In the genomic region with DNA sequence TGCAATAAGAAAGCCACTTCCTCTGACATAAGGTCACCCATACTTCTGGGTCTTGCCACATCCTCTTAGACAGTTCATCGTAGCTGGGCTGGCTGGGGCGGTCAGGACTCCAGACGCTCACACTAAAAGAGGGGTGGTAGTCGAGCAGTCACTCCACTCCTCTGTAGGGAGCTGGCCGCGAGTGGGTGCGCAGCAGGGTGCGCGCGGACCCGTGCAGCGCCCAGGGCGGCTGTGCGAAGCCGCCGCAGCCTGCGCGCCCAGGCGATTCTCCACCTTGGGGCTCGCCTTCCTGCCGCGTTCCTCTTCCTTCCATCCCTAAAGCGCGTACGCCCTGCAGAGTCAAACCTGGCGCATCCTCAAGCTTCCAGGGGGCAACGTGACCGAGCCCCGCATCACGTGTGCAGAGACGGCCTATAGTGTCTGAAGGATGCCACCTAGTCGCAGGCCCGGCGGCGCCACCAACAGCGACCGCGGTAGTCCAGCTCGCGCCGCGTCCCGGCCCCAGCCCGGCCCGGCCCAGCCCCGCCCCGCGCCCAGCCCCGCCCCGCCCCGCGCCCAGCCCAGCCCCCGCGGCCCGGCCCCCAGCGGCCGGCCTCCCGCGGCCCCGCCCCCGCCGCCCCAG, we compare ENCODE assay signal across 8 cellular contexts. TPM values are rescaled to one million over a fixed set of nuclear protein-coding genes. Genes with fewer than 3 reads are reported as not detected.
DNase-seq lines count a peak whose midpoint lies in the region; ATAC-seq and TF ChIP-seq lines count a peak whose summit lies in the region.

No MANE protein-coding gene starts in this region.

- no peaks in the 10 kb centered on the region for H3K9me3 ChIP-seq in SU-DHL-6 (ENCODE audit: insufficient read depth, low read length)

- intact Hi-C loops in left cardiac atrium (cut with DNase I): loop anchor here in 1 of 2 donors (5.0 kb wide), 3 partner anchors 44 to 346 kb away; partner anchors contain the start of genes CENPL, DARS2 and KLHL20
- intact Hi-C loops in posterior vena cava (cut with DNase I): loop anchor here in 1 of 2 donors (2.0 to 5.0 kb wide), 2 partner anchors 44 to 238 kb away; partner anchors contain the start of gene KLHL20

- peak; percentile 95 for DNase-seq in GM13976 (ENCODE audit: low spot score)
- peak; percentile 62 for DNase-seq in NCI-H1417 treated with DMSO at 0.1 percent for 48 hours (lab: John Stamatoyannopoulos, UW)
- DNase-seq in left cardiac atrium: peak; percentile 93
- peak; percentile 97 for DNase-seq in posterior vena cava (ENCODE audit: low spot score)
- DNase-seq in ureter (ENCODE audit: low spot score): peak; percentile 91

- 0 to 1% (median 1%) methylated on average over 33 to 61 of the region's 62 CpGs for WGBS in adipose tissue, 3 donors

- H3K4me3 ChIP-seq in SU-DHL-6 (ENCODE audit: insufficient read depth, low read length, poor library complexity, severe bottlenecking): peak overlapping the region; percentile 77

- H3K27me3 ChIP-seq in SU-DHL-6 (ENCODE audit: low read length): no peaks in the 10 kb centered on the region

- H3K36me3 ChIP-seq in SU-DHL-6 (ENCODE audit: low read length): peaks cover 5% of the 10 kb centered on the region; the same call in 1 of the 2 replicates

- H3K4me2 ChIP-seq in SU-DHL-6 (ENCODE audit: low read depth, low read length, poor library complexity, severe bottlenecking): peak overlapping the region; percentile 96

- ATAC-seq in HG02798 (IDR thresholded peaks at IDR 0.05; ENCODE audit: poor library complexity, unreplicated experiment) (peak; percentile 98), left cardiac atrium (peak; percentile 87 to 89)

- in situ Hi-C loops in GM13976 (cut with MboI; ENCODE audit: low sequenced_read_pairs, unreplicated experiment): no loop called here

- TF ChIP-seq CTCF in GM13976 (IDR thresholded peaks at IDR 0.05; ENCODE audit: borderline replicate concordance, control extremely low read depth, extremely low read depth, insufficient read depth, missing control alignments): no peak
- no peak for TF ChIP-seq CTCF in SU-DHL-6 (IDR thresholded peaks at IDR 0.05; ENCODE audit: insufficient read depth, low read length, poor library complexity, severe bottlenecking)

- H3K79me2 ChIP-seq in SU-DHL-6 (ENCODE audit: insufficient read depth, low read length): peaks cover 54% of the 10 kb centered on the region

- H3K9me2 ChIP-seq in SU-DHL-6 (replicated peaks; ENCODE audit: insufficient read depth, low read length): no peaks in the 10 kb centered on the region

- no peaks in the 10 kb centered on the region for H4K20me1 ChIP-seq in SU-DHL-6 (ENCODE audit: low read depth, low read length)

- peak overlapping the region; percentile 81 for H3K9ac ChIP-seq in SU-DHL-6 (ENCODE audit: low read length)

- H3F3A ChIP-seq in SU-DHL-6 (ENCODE audit: insufficient read depth): 0 out of 2 replicates have a peak, but pooled peaks cover 4% of the 10 kb centered on the region

- peak overlapping the region; percentile 62 for H3K27ac ChIP-seq in SU-DHL-6 (ENCODE audit: low read depth, low read length)
- peak overlapping the region; percentile 94 for H3K27ac ChIP-seq in adipose tissue (ENCODE audit: low read depth, low read length)

- H2AFZ ChIP-seq in SU-DHL-6 (ENCODE audit: low read depth, low read length, severe bottlenecking): peak overlapping the region; percentile 88

RNA-seq across cellular contexts. Expression of gene PRDX6, which starts 0.4 kb away (rescaled TPM):
- polyA plus RNA-seq in adipose tissue: 100 to 1,000 TPM; 196 to 892 (median 488) TPM
- total RNA-seq in left cardiac atrium (100 to 1,000 TPM; 551 to 783 TPM), posterior vena cava (100 to 1,000 TPM; 168 to 186 TPM), ureter (167 TPM)

Comparison
In these comparisons a context has a peak if more than half of its experiments do, and no peak if none do; other contexts are left out.
1. Peak in every context shown above with its lines: DNase-seq, ATAC-seq, H3K4me3 ChIP-seq and H3K27ac ChIP-seq.